ENCODE assay signal across 8 cellular contexts in genomic region chr9:71604197-71605063, GRCh38.
DNase-seq lines count a peak whose midpoint lies in the region; ATAC-seq and TF ChIP-seq lines count a peak whose summit lies in the region.

No MANE protein-coding gene starts in this region.

- no peak overlapping the region for H3K9ac ChIP-seq in trophoblast cell (ENCODE audit: low read length)

- DNase-seq in COR-L47 (lab: John Stamatoyannopoulos, UW), result peak; percentile 48
- DNase-seq in HUDEP-2 (lab: John Stamatoyannopoulos, UW; ENCODE audit: unreplicated experiment in 76 of 76), result peak in 69 of 76 experiments; percentile 2 to 76 (median 41)
- peak; percentile 62 for DNase-seq in RPMI7951 (ENCODE audit: low read depth)
- peak; percentile 69 for DNase-seq in activated T-helper 9 cell treated with anti-CD3 and anti-CD28 coated beads, Interleukin-2, amount 50 U/mL, for 16 hours (ENCODE audit: low read depth)
- DNase-seq in trophoblast cell, result peak; percentile 43 to 79
- DNase-seq in upper lobe of right lung, result peak; percentile 78

- H4K91ac ChIP-seq in trophoblast cell (ENCODE audit: low read depth, low read length), result no peak overlapping the region

- ATAC-seq in GM21367 (IDR thresholded peaks at IDR 0.05; ENCODE audit: unreplicated experiment) (peak; percentile 89), gastroesophageal sphincter (no peak), upper lobe of right lung (peak; percentile 96)

- peaks cover 9% of the 10 kb centered on the region for H3K79me1 ChIP-seq in trophoblast cell (ENCODE audit: low read length)

- TF ChIP-seq EP300 in gastroesophageal sphincter (IDR thresholded peaks at IDR 0.05), result no peak

- TF ChIP-seq CTCF in gastroesophageal sphincter (IDR thresholded peaks at IDR 0.05), result peak; percentile 49 to 76 (median 56)
- TF ChIP-seq CTCF in upper lobe of right lung (IDR thresholded peaks at IDR 0.05), result peak; percentile 84

- no peak overlapping the region for H2BK120ac ChIP-seq in trophoblast cell (ENCODE audit: insufficient read depth, low read length, poor library complexity)

- no peak overlapping the region for H2BK12ac ChIP-seq in trophoblast cell (ENCODE audit: low read length)

- H3K9me3 ChIP-seq in gastroesophageal sphincter, result no peaks in the 10 kb centered on the region
- no peaks in the 10 kb centered on the region for H3K9me3 ChIP-seq in trophoblast cell (ENCODE audit: insufficient read depth, low read depth, low read length)
- no peaks in the 10 kb centered on the region for H3K9me3 ChIP-seq in upper lobe of right lung

- WGBS in gastroesophageal sphincter (ENCODE audit: low coverage in 1 of 2), 2 donors, result 64 to 65% methylated on average over 5 of the region's 5 CpGs
- WGBS in trophoblast cell (ENCODE audit: extremely low coverage, insufficient coverage, insufficient read length), result no CpG with 5 or more reads among the region's 5 CpGs

- H3K4me1 ChIP-seq in gastroesophageal sphincter (peaks cover 0 to 5% (median 0%) of the 10 kb centered on the region in 3 donors), trophoblast cell (ENCODE audit: control insufficient read depth in 1 of 2, insufficient read depth in 2 of 2, low read length in 2 of 2) (peaks cover 0 to 2% of the 10 kb centered on the region in 2 experiments), upper lobe of right lung (no peaks in the 10 kb centered on the region)

- H4K8ac ChIP-seq in trophoblast cell (ENCODE audit: low read depth, low read length), result no peak overlapping the region

- H3K23ac ChIP-seq in trophoblast cell (ENCODE audit: low read length), result no peak overlapping the region

- H4K12ac ChIP-seq in trophoblast cell (ENCODE audit: low read depth, low read length), result no peak overlapping the region

- H3K4me3 ChIP-seq in gastroesophageal sphincter, result no peak overlapping the region
- no peak overlapping the region for H3K4me3 ChIP-seq in trophoblast cell (ENCODE audit: low read depth, low read length)
- H3K4me3 ChIP-seq in upper lobe of right lung, result no peak overlapping the region

- no peak overlapping the region for H3K4ac ChIP-seq in trophoblast cell (ENCODE audit: low read depth, low read length)

- no peak overlapping the region for H3K4me2 ChIP-seq in trophoblast cell (ENCODE audit: low read length)

- TF ChIP-seq POLR2A in gastroesophageal sphincter (IDR thresholded peaks at IDR 0.05), result no peak

- H3K27me3 ChIP-seq in gastroesophageal sphincter (no peaks in the 10 kb centered on the region), trophoblast cell (ENCODE audit: insufficient read depth, low read length) (no peaks in the 10 kb centered on the region), upper lobe of right lung (no peaks in the 10 kb centered on the region)

- H3K36me3 ChIP-seq in gastroesophageal sphincter, result no peaks in the 10 kb centered on the region
- no peaks in the 10 kb centered on the region for H3K36me3 ChIP-seq in trophoblast cell (ENCODE audit: control insufficient read depth in 1 of 2, insufficient read depth in 2 of 2, low read length in 2 of 2)
- H3K36me3 ChIP-seq in upper lobe of right lung, result no peaks in the 10 kb centered on the region

- no peak overlapping the region for H2AFZ ChIP-seq in trophoblast cell (ENCODE audit: insufficient read depth, low read length, poor library complexity)

- H2BK5ac ChIP-seq in trophoblast cell (ENCODE audit: low read depth, low read length, poor library complexity), result no peak overlapping the region

- H3K18ac ChIP-seq in trophoblast cell (ENCODE audit: low read length), result no peak overlapping the region

- no peak overlapping the region for H2AK5ac ChIP-seq in trophoblast cell (ENCODE audit: low read length)

- no peak overlapping the region for H3K14ac ChIP-seq in trophoblast cell (ENCODE audit: low read length)

- H3K27ac ChIP-seq in gastroesophageal sphincter, result no peak overlapping the region
- no peak overlapping the region for H3K27ac ChIP-seq in trophoblast cell (ENCODE audit: low read depth, low read length)
- no peak overlapping the region for H3K27ac ChIP-seq in upper lobe of right lung

- intact Hi-C loops in upper lobe of right lung (cut with DNase I), result loop anchor here (10.0 kb wide), 1 partner anchor 90 kb away; no protein-coding TSS in a partner anchor

- H3K79me2 ChIP-seq in trophoblast cell (ENCODE audit: control insufficient read depth, insufficient read depth, low read length, poor library complexity), result no peaks in the 10 kb centered on the region
